12 cellular contexts compared by ENCODE assay signal in the genomic region with DNA sequence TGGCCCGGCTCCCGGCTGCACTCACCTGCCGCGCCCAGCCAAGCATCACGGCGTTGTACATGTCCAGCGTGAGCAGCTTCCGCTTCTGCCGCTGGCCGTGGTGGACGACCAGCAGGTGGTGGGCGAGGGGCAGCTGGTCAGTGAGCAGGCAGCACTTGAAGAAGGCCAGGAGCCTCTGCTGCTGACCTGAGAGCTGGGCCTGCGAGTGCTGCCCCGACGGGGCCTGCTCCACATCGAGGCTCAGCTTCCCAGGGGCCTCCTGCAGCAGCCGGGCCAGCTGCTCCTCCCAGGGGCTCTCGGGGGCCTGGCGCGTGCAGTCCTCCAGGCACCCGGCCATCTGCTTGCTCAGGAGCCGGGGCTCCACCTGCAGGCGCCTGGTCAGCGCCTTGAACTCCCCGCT. TPM values are rescaled to one million over a fixed set of nuclear protein-coding genes. Genes with fewer than 3 reads are reported as not detected.
DNase-seq lines count a peak whose midpoint lies in the region; FAIRE-seq and TF ChIP-seq lines count a peak whose summit lies in the region.
"Not testable (repeated sequence)": the region's sequence is repeated elsewhere in the genome, so short reads cannot be mapped to it uniquely, and the experiment has no call there.
"Had no signal": no experiment of that assay in that cellular context is flagged by ENCODE, and none has a peak within 500 bp of the region (broad histone marks: within the 10 kb centered on the region; RNA-seq: fewer than 3 reads in every experiment).

No MANE protein-coding gene starts in this region.

- H3K4me3 ChIP-seq in BLaER1; bronchial epithelial cell (ENCODE audit: low read depth, low read length): not testable (repeated sequence)

- FAIRE-seq in HTR-8/SVneo (lab: Jason Lieb, UNC): peak; percentile 63
- peak; percentile 52 for FAIRE-seq in bronchial epithelial cell (lab: Jason Lieb, UNC)

- not testable (repeated sequence) for H3K27ac ChIP-seq in BLaER1

- H3K9ac ChIP-seq in BLaER1: peak overlapping the region; percentile 7; the same call in 1 of the 2 replicates

- not testable (repeated sequence) for TF ChIP-seq CTCF in bronchial epithelial cell (IDR thresholded peaks at IDR 0.05; ENCODE audit: insufficient read depth, low read length, severe bottlenecking)

- not testable (repeated sequence) for H3K9me3 ChIP-seq in BLaER1

- peaks cover 65% of the 10 kb centered on the region for H4K20me1 ChIP-seq in BLaER1

- not testable (repeated sequence) for H3K27me3 ChIP-seq in BLaER1; bronchial epithelial cell (ENCODE audit: control insufficient read depth, insufficient read depth, low read length)

- DNase-seq in HTR-8/SVneo (ENCODE audit: insufficient read length, low spot score); bronchial epithelial cell (ENCODE audit: low read depth): not testable (repeated sequence)
- peak; percentile 66 for DNase-seq in NCI-H146 (lab: John Stamatoyannopoulos, UW)
- DNase-seq in NCI-H510A treated with DMSO at 0.1 percent for 48 hours (lab: John Stamatoyannopoulos, UW): peak; percentile 11
- DNase-seq in SHP77 (lab: John Stamatoyannopoulos, UW): peak; percentile 52 to 75
- peak; percentile 61 for DNase-seq in left kidney (ENCODE audit: low read depth, low spot score)

- H3K4me2 ChIP-seq in BLaER1: peak overlapping the region; percentile 30; the same call in 1 of the 2 replicates

- peaks cover 63% of the 10 kb centered on the region for H3K4me1 ChIP-seq in BLaER1

- peaks cover 69% of the 10 kb centered on the region for H3K36me3 ChIP-seq in BLaER1
- H3K36me3 ChIP-seq in bronchial epithelial cell (ENCODE audit: control insufficient read depth, insufficient read depth, low read length): not testable (repeated sequence)

RNA-seq across cellular contexts. Expression of a gene that starts 3.8 kb away (rescaled TPM):
- 27.5 and 29.0 TPM in 2 replicates for total RNA-seq in bronchial epithelial cell

RNA-seq across cellular contexts. Expression of a gene that starts 10.2 kb away (rescaled TPM):
- total RNA-seq in bronchial epithelial cell: not detected in 2 replicates
- total RNA-seq: GM12878, PC-9, Right ventricle myocardium superior, RPMI7951 had no signal

RNA-seq across cellular contexts. Expression of a gene that starts 33.5 kb away (rescaled TPM):
- total RNA-seq in bronchial epithelial cell: 28.3 and 42.6 TPM in 2 replicates

RNA-seq across cellular contexts. Expression of a gene that starts 39.8 kb away (rescaled TPM):
- total RNA-seq in bronchial epithelial cell: under 0.01 and 0.51 TPM in 2 replicates
- total RNA-seq: HT-29 had no signal

RNA-seq across cellular contexts. Expression of a gene that starts 46.7 kb away (rescaled TPM):
- total RNA-seq in bronchial epithelial cell: 80.6 and 143 TPM in 2 replicates
